ENCODE assay signal across 8 cellular contexts in the genomic region with DNA sequence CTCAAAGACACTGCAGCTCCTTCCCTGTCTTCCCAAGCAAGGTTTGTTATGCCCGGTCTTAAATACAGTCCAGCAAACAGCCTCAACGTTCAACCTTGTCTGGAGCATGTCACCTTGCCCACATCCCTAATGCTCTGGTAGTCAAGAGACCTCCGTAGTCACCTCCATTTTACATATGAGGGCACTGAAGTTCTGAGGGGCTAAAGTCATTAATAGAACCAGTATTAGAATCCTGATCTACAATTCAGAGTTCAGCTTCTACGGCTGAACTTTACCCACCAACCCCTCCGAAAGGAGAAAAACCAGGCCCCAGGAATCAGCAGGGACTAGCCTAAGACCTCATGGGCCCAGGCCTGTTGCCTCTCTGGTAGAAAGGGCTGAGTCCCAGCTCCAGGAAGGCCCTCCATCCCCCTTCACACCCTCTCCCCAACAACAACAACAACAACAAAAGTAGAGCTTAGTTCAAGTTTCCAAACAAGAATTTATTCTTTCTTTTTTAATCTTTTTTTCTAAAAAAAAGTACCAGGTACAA. TPM values are rescaled to one million over a fixed set of nuclear protein-coding genes. Genes with fewer than 3 reads are reported as not detected.
DNase-seq lines count a peak whose midpoint lies in the region; ATAC-seq, FAIRE-seq and TF ChIP-seq lines count a peak whose summit lies in the region.

No MANE protein-coding gene starts in this region.

- ATAC-seq in right cardiac atrium = no peak

- H3K9me3 ChIP-seq in HEK293 (ENCODE audit: control insufficient read depth, insufficient read depth, low read depth, low read length) (no peaks in the 10 kb centered on the region), right cardiac atrium (ENCODE audit: control insufficient read depth, low read length) (no peaks in the 10 kb centered on the region), small intestine (ENCODE audit: control insufficient read depth, low read depth) (no peaks in the 10 kb centered on the region)

- in situ Hi-C loops in ACHN (cut with HindIII; ENCODE audit: low pct_ligation_motif_present, low pct_unique_long_range_greater_than_20kb, low sequenced_read_pairs) = no loop called here

- no peaks in the 10 kb centered on the region for H3K9me3 Mint-ChIP-seq in activated T-helper 1 cell treated with anti-CD3 and anti-CD28 coated beads, Interleukin-12 subunit alpha, Interleukin-12 subunit beta, Interleukin-2, Interleukin-4 antibody, amounts not matched to agents 30 ng/mL and 10 ng/mL and 1 ng/mL, durations not matched to agents 14 hours and 24 hours and 36 hours

- peaks cover 28% of the 10 kb centered on the region for H3K4me1 Mint-ChIP-seq in activated T-helper 1 cell treated with anti-CD3 and anti-CD28 coated beads, Interleukin-12 subunit alpha, Interleukin-12 subunit beta, Interleukin-2, Interleukin-4 antibody, amounts not matched to agents 30 ng/mL and 10 ng/mL and 1 ng/mL, durations not matched to agents 14 hours and 24 hours and 36 hours (ENCODE audit: low read depth)

- H3K4me1 ChIP-seq in HEK293 (ENCODE audit: control insufficient read depth, insufficient read depth, low read length) (no peaks in the 10 kb centered on the region), right cardiac atrium (ENCODE audit: control insufficient read depth, insufficient read depth, low read length) (no peaks in the 10 kb centered on the region), small intestine (ENCODE audit: control insufficient read depth in 2 of 2, insufficient read depth in 1 of 2, low read depth in 1 of 2, low read length in 1 of 2) (peaks cover 0 to 4% of the 10 kb centered on the region in 2 donors)

- H3K36me3 Mint-ChIP-seq in activated T-helper 1 cell treated with anti-CD3 and anti-CD28 coated beads, Interleukin-12 subunit alpha, Interleukin-12 subunit beta, Interleukin-2, Interleukin-4 antibody, amounts not matched to agents 30 ng/mL and 10 ng/mL and 1 ng/mL, durations not matched to agents 14 hours and 24 hours and 36 hours (ENCODE audit: low read depth) = peaks cover 46% of the 10 kb centered on the region

- intact Hi-C loops in activated T-helper 1 cell treated with anti-CD3 and anti-CD28 coated beads, Interleukin-12 subunit alpha, Interleukin-12 subunit beta, Interleukin-2, Interleukin-4 antibody, amounts not matched to agents 30 ng/mL and 10 ng/mL and 1 ng/mL, durations not matched to agents 14 hours and 24 hours and 36 hours (cut with micrococcal nuclease) = loop anchor here (1.0 kb wide), 5 partner anchors 8 to 31 kb away; a partner anchor contains a TSS
- intact Hi-C loops in right cardiac atrium (cut with DNase I) = no loop called here

- POLR2A ChIA-PET in HEK293 (lab: Yijun Ruan, JAX) = interaction anchor here (0.8 to 6.4 kb wide), 13 partner anchors 8 to 629 kb away, joined by 3 to 92 read pairs (median 5); a partner anchor contains a TSS

- H3K4me3 ChIP-seq in HEK293 (ENCODE audit: low read depth, low read length) = peak overlapping the region; percentile 83
- H3K4me3 ChIP-seq in right cardiac atrium (ENCODE audit: low read length) = peak overlapping the region; percentile 84
- H3K4me3 ChIP-seq in small intestine (ENCODE audit: low read depth in 1 of 2, low read length in 2 of 2) = no peak overlapping the region

- H3K27me3 ChIP-seq in right cardiac atrium (ENCODE audit: control insufficient read depth, insufficient read depth) (no peaks in the 10 kb centered on the region), small intestine (ENCODE audit: control insufficient read depth in 2 of 2, insufficient read depth in 2 of 2, low read length in 2 of 2) (no peaks in the 10 kb centered on the region)

- CTCF ChIA-PET in HEK293 (lab: Yijun Ruan, JAX) = interaction anchor here (0.8 to 2.0 kb wide), 5 partner anchors 9 to 204 kb away, joined by 4 to 7 read pairs (median 5); a partner anchor contains a TSS

- FAIRE-seq in small intestine (lab: Jason Lieb, UNC) = no peak

- peak overlapping the region; percentile 88 for H3K27ac Mint-ChIP-seq in activated T-helper 1 cell treated with anti-CD3 and anti-CD28 coated beads, Interleukin-12 subunit alpha, Interleukin-12 subunit beta, Interleukin-2, Interleukin-4 antibody, amounts not matched to agents 30 ng/mL and 10 ng/mL and 1 ng/mL, durations not matched to agents 14 hours and 24 hours and 36 hours

- peak overlapping the region; percentile 66; the same call in 1 of the 2 replicates for H3K27ac ChIP-seq in HEK293 (ENCODE audit: extremely low read depth, low read depth, low read length)
- peak overlapping the region; percentile 94 for H3K27ac ChIP-seq in right cardiac atrium (ENCODE audit: low read length)
- H3K27ac ChIP-seq in small intestine (ENCODE audit: low read depth in 1 of 2, low read length in 1 of 2) = peak overlapping the region; percentile 61 to 85

- H3K36me3 ChIP-seq in HEK293 (ENCODE audit: control insufficient read depth in 2 of 2, insufficient read depth in 1 of 2, low read length in 2 of 2) (peaks cover 0 to 71% of the 10 kb centered on the region in 2 experiments; a peak in 1 of 3 replicates), small intestine (ENCODE audit: control insufficient read depth in 2 of 2, insufficient read depth in 2 of 2, low read length in 2 of 2) (peaks cover 6 to 20% of the 10 kb centered on the region in 2 donors)

- no peak for TF ChIP-seq CTCF in HEK293 (tag by site-specific recombination; IDR thresholded peaks at IDR 0.05)

- DNase-seq in activated T-helper 1 cell treated with anti-CD3 and anti-CD28 coated beads, Interleukin-12 subunit alpha, Interleukin-12 subunit beta, Interleukin-2, Interleukin-4 antibody, amounts not matched to agents 30 ng/mL and 10 ng/mL and 1 ng/mL, durations not matched to agents 14 hours and 24 hours and 36 hours (ENCODE audit: low spot score) = no peak
- DNase-seq in right cardiac atrium (no peak), small intestine (no peak), ACHN (no peak), NCI-H1417 treated with DMSO at 0.1 percent for 48 hours (lab: John Stamatoyannopoulos, UW) (no peak), AG20443 (ENCODE audit: low spot score) (no peak)
- no peak for DNase-seq in activated CD4-positive, alpha-beta T cell treated with anti-CD3 and anti-CD28 coated beads, Interleukin-2, amount 50 U/mL, for 4 hours

- 24% methylated on average over 5 of the region's 5 CpGs for WGBS in right cardiac atrium
- WGBS in small intestine, 3 donors = 36 to 47% (median 41%) methylated on average over 5 of the region's 5 CpGs

- H3K4me3 Mint-ChIP-seq in activated T-helper 1 cell treated with anti-CD3 and anti-CD28 coated beads, Interleukin-12 subunit alpha, Interleukin-12 subunit beta, Interleukin-2, Interleukin-4 antibody, amounts not matched to agents 30 ng/mL and 10 ng/mL and 1 ng/mL, durations not matched to agents 14 hours and 24 hours and 36 hours = peak overlapping the region; percentile 87

- H3K27me3 Mint-ChIP-seq in activated T-helper 1 cell treated with anti-CD3 and anti-CD28 coated beads, Interleukin-12 subunit alpha, Interleukin-12 subunit beta, Interleukin-2, Interleukin-4 antibody, amounts not matched to agents 30 ng/mL and 10 ng/mL and 1 ng/mL, durations not matched to agents 14 hours and 24 hours and 36 hours (ENCODE audit: insufficient read depth) = no peaks in the 10 kb centered on the region

TF ChIP-seq in HEK293, 187 proteins besides CTCF, POLR2A, EP300 and RAD21 (continues in another document):
- TF ChIP-seq ZNF585B (tag by site-specific recombination; IDR thresholded peaks at IDR 0.05) (no peak), IKZF3 (tag by site-specific recombination; IDR thresholded peaks at IDR 0.05) (peak; percentile 52; the same call in 1 of the 2 replicates), ZBTB20 (tag by site-specific recombination; IDR thresholded peaks at IDR 0.05) (peak; percentile 90), ZNF394 (tag by site-specific recombination; IDR thresholded peaks at IDR 0.05; ENCODE audit: borderline replicate concordance) (no peak), ZNF302 (tag by site-specific recombination; IDR thresholded peaks at IDR 0.05; ENCODE audit: low read depth) (no peak)

RNA-seq across cellular contexts. Expression of a gene that starts 0.8 kb away (rescaled TPM):
- 250 and 261 TPM in 2 replicates for total RNA-seq in activated T-helper 1 cell treated with anti-CD3 and anti-CD28 coated beads, Interleukin-12 subunit alpha, Interleukin-12 subunit beta, Interleukin-2, Interleukin-4 antibody, amounts not matched to agents 30 ng/mL and 10 ng/mL and 1 ng/mL, durations not matched to agents 14 hours and 24 hours and 36 hours
- 100 to 1,000 TPM; 104 to 117 (median 110) TPM for total RNA-seq in right cardiac atrium
- 118 TPM for polyA plus RNA-seq in right cardiac atrium
- 100 to 1,000 TPM; 125 to 160 (median 132) TPM for polyA plus RNA-seq in small intestine

RNA-seq across cellular contexts. Expression of a gene that starts 7.3 kb away (rescaled TPM):
- total RNA-seq in activated T-helper 1 cell treated with anti-CD3 and anti-CD28 coated beads, Interleukin-12 subunit alpha, Interleukin-12 subunit beta, Interleukin-2, Interleukin-4 antibody, amounts not matched to agents 30 ng/mL and 10 ng/mL and 1 ng/mL, durations not matched to agents 14 hours and 24 hours and 36 hours = 34.4 and 39.7 TPM in 2 replicates
- total RNA-seq in right cardiac atrium = 10 to 100 TPM; 10.2 to 17.6 (median 12.7) TPM
- 10.0 TPM for polyA plus RNA-seq in right cardiac atrium
- 10 to 100 TPM; 10.8 to 23.8 (median 13.4) TPM for polyA plus RNA-seq in small intestine

RNA-seq across cellular contexts. Expression of a gene that starts 11.9 kb away (rescaled TPM):
- total RNA-seq in activated T-helper 1 cell treated with anti-CD3 and anti-CD28 coated beads, Interleukin-12 subunit alpha, Interleukin-12 subunit beta, Interleukin-2, Interleukin-4 antibody, amounts not matched to agents 30 ng/mL and 10 ng/mL and 1 ng/mL, durations not matched to agents 14 hours and 24 hours and 36 hours = 4.8 and 5.4 TPM in 2 replicates
- total RNA-seq in right cardiac atrium = 10 to 100 TPM; 15.5 to 19.5 (median 16.9) TPM
- polyA plus RNA-seq in right cardiac atrium (14.0 TPM), small intestine (10 to 100 TPM; 11.3 to 20.1 (median 17.8) TPM)

RNA-seq across cellular contexts. Expression of a gene that starts 24.0 kb away (rescaled TPM):
- total RNA-seq in activated T-helper 1 cell treated with anti-CD3 and anti-CD28 coated beads, Interleukin-12 subunit alpha, Interleukin-12 subunit beta, Interleukin-2, Interleukin-4 antibody, amounts not matched to agents 30 ng/mL and 10 ng/mL and 1 ng/mL, durations not matched to agents 14 hours and 24 hours and 36 hours = 102 and 104 TPM in 2 replicates
- 1 to 10 TPM; 2.1 to 8.8 (median 4.6) TPM for total RNA-seq in right cardiac atrium
- polyA plus RNA-seq in right cardiac atrium = 4.7 TPM
- 10 to 100 TPM in 2 of 3 donors, 1 to 10 TPM in 1; 10.0 to 21.1 (median 12.3) TPM for polyA plus RNA-seq in small intestine

RNA-seq across cellular contexts. Expression of a gene that starts 31.3 kb away (rescaled TPM):
- 334 and 353 TPM in 2 replicates for total RNA-seq in activated T-helper 1 cell treated with anti-CD3 and anti-CD28 coated beads, Interleukin-12 subunit alpha, Interleukin-12 subunit beta, Interleukin-2, Interleukin-4 antibody, amounts not matched to agents 30 ng/mL and 10 ng/mL and 1 ng/mL, durations not matched to agents 14 hours and 24 hours and 36 hours
- total RNA-seq in right cardiac atrium = 100 to 1,000 TPM; 184 to 224 (median 192) TPM
- polyA plus RNA-seq in right cardiac atrium (149 TPM), small intestine (100 to 1,000 TPM in 1 of 3 donors, 10 to 100 TPM in 2; 54.0 to 116 (median 58.6) TPM)

Comparison
In these comparisons a context has a peak if more than half of its experiments do, and no peak if none do; other contexts are left out.
1. H3K4me3 ChIP-seq: peak in HEK293 (single experiment) and right cardiac atrium (single experiment); none in small intestine (0 of 2).
2. Peak in every context shown above with its lines, with median percentiles within 50 percentile points of each other: H3K27ac ChIP-seq.